ENCODE assay signal across 22 cellular contexts in genomic region chr3:37532168-37532567, GRCh38.
"Had no signal": no experiment of that assay in that cellular context is flagged by ENCODE, and none has a peak within 500 bp of the region (broad histone marks: within the 10 kb centered on the region; RNA-seq: fewer than 3 reads in every experiment).

No MANE protein-coding gene starts in this region.

- DNase-seq: KBM-7, MV-4-11, NCI-H1048, NCI-H1105, NCI-H1417, NCI-H1436 treated with DMSO at 0.1 percent for 48 hours, NCI-H1694, NCI-H187 treated with DMSO at 0.1 percent for 48 hours, NCI-H2029 treated with DMSO at 0.1 percent for 48 hours, NCI-H2171 treated with DMSO at 0.1 percent for 48 hours, NCI-H345, NCI-H524, NCI-H526 treated with DMSO at 0.1 percent for 48 hours, NCI-H748 treated with DMSO at 0.1 percent for 48 hours, SHP77 treated with DMSO at 0.1 percent for 48 hours, SK-N-SH, SW 1271 had no signal

- H3K27me3 ChIP-seq: SJSA1 had no signal

- H3K9ac ChIP-seq: SK-N-SH had no signal

- ATAC-seq: Panc1 had no signal

- H3K9me3 ChIP-seq: SJSA1, SK-N-SH had no signal

- H3K4me1 ChIP-seq: SJSA1 had no signal

- H3K36me3 ChIP-seq: SJSA1 had no signal

- H3K4me2 ChIP-seq: SK-N-SH had no signal

- FAIRE-seq: HTR-8/SVneo had no signal

- H3K4me3 ChIP-seq: SJSA1 had no signal

- H3K27ac ChIP-seq: HL-60, RWPE1, SJSA1 had no signal
